9 cellular contexts compared by ENCODE assay signal in the genomic region with DNA sequence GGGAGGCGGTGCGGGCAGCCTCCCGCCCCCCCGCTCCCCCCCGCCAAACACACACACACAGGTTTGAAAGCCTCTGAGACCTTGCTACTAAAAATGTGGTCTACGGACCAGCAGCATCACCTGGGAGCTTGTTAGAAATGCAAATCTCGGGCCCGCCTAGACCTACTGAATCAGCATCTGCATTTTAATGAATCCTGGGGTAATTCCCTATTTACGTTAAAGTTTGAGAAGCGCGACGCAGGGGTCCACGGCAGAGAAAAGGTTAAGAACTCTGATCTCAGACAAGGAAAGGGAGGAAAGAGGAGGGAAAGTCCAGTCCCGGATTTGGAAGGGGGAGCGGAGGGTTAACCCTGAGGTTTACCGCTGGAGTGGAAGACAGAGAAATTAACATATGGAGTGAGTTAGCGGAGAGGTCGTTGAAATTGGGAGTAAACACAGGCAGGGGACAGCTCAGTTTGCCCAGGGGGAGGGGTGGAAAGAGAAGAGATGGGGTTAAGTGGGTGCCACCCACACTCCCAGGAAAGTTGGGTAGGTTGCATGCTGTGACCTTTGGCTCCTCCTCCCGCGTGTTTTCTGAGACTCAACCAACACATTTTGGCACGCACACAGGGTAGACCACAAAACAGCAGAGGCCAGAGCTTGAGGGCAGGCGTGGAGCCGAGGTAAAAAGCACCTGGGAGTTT.
A peak's percentile ranks its signal among the peaks of the same experiment; 100 is the strongest.
DNase-seq lines count a peak whose midpoint lies in the region; ATAC-seq and TF ChIP-seq lines count a peak whose summit lies in the region.
"Had no signal": no experiment of that assay in that cellular context is flagged by ENCODE, and none has a peak within 500 bp of the region (broad histone marks: within the 10 kb centered on the region; RNA-seq: fewer than 3 reads in every experiment).

No MANE protein-coding gene starts in this region.

- H3K27me3 Mint-ChIP-seq in memory B cell = peaks cover 32% of the 10 kb centered on the region

- no peaks in the 10 kb centered on the region for H3K36me3 Mint-ChIP-seq in memory B cell

- peak; percentile 67 for ATAC-seq in memory B cell (ENCODE audit: low read depth)
- ATAC-seq in omental fat pad (ENCODE audit: low FRiP score) = no peak

- peak; percentile 34 for DNase-seq in DMS 273 (lab: John Stamatoyannopoulos, UW; ENCODE audit: unreplicated experiment)
- DNase-seq in DMS 273 treated with DMSO at 0.1 percent for 48 hours (lab: John Stamatoyannopoulos, UW) = no peak
- DNase-seq in NCI-H2107 treated with DMSO at 0.1 percent for 48 hours (lab: John Stamatoyannopoulos, UW; ENCODE audit: unreplicated experiment) = peak; percentile 60
- DNase-seq in activated T-helper 9 cell treated with anti-CD3 and anti-CD28 coated beads, Interleukin-2, amount 50 U/mL, for 16 hours (ENCODE audit: low read depth) = peak; percentile 56
- no peak for DNase-seq in memory B cell (ENCODE audit: low spot score in 2 of 2)
- no peak for DNase-seq in stomach
- no peak for DNase-seq in omental fat pad (ENCODE audit: low spot score)
- no peak for DNase-seq in NCI-H1436 treated with DMSO at 0.1 percent for 48 hours (lab: John Stamatoyannopoulos, UW)

- H3K4me1 ChIP-seq in stomach = peaks cover 6 to 16% (median 12%) of the 10 kb centered on the region in 4 donors

- peak overlapping the region; percentile 66 for H3K4me3 Mint-ChIP-seq in memory B cell

- peaks cover 0 to 19% (median 0%) of the 10 kb centered on the region in 3 donors for H3K27me3 ChIP-seq in stomach

- no peak for TF ChIP-seq POLR2A in stomach (IDR thresholded peaks at IDR 0.05)

- peak overlapping the region; percentile 14 to 39 (median 24) for H3K4me3 ChIP-seq in stomach

- peak overlapping the region in 2 of 5 donors; percentile 17 to 19 for H3K27ac ChIP-seq in stomach
- H3K27ac ChIP-seq: 22Rv1 had no signal

- peak overlapping the region; percentile 37 for H3K27ac Mint-ChIP-seq in memory B cell

- TF ChIP-seq CTCF in stomach (IDR thresholded peaks at IDR 0.05) (no peak), omental fat pad (IDR thresholded peaks at IDR 0.05) (no peak)

- H3K9me3 ChIP-seq in stomach = peaks cover 0 to 6% (median 0%) of the 10 kb centered on the region in 4 donors

- intact Hi-C loops in stomach (cut with DNase I; ENCODE audit: low total_unique reads) = no loop called here

- TF ChIP-seq EP300 in stomach (IDR thresholded peaks at IDR 0.05) = no peak

- H3K36me3 ChIP-seq in stomach = no peaks in the 10 kb centered on the region

- 4 to 24% (median 14%) methylated on average over 11 to 23 of the region's 23 CpGs for WGBS in stomach, 5 donors

- no peaks in the 10 kb centered on the region for H3K9me3 Mint-ChIP-seq in memory B cell

- H3K4me1 Mint-ChIP-seq in memory B cell = peaks cover 9% of the 10 kb centered on the region

Comparison
In these comparisons a context has a peak if more than half of its experiments do, and no peak if none do; other contexts are left out.
1. DNase-seq: peak in DMS 273 (single experiment), NCI-H2107 treated with DMSO at 0.1 percent for 48 hours (single experiment) and activated T-helper 9 cell treated with anti-CD3 and anti-CD28 coated beads, Interleukin-2, amount 50 U/mL, for 16 hours (single experiment); none in DMS 273 treated with DMSO at 0.1 percent for 48 hours (single experiment), memory B cell (0 of 2), stomach (single experiment), omental fat pad (single experiment) and NCI-H1436 treated with DMSO at 0.1 percent for 48 hours (single experiment).